21 cellular contexts compared by ENCODE assay signal in genomic region chr13:38462605-38463004, GRCh38.
A peak's percentile ranks its signal among the peaks of the same experiment; 100 is the strongest.
DNase-seq lines count a peak whose midpoint lies in the region; ATAC-seq lines count a peak whose summit lies in the region.
"Had no signal": no experiment of that assay in that cellular context is flagged by ENCODE, and none has a peak within 500 bp of the region (broad histone marks: within the 10 kb centered on the region; RNA-seq: fewer than 3 reads in every experiment).

No MANE protein-coding gene starts in this region.

- no peak overlapping the region for H3K4me3 Mint-ChIP-seq in stimulated activated naive CD8-positive, alpha-beta T cell treated with anti-CD3 and anti-CD28 coated beads, Interleukin-15, amount 100 ng/mL, for 72 hours
- H3K4me3 Mint-ChIP-seq: HFFc6 had no signal

- H3K27ac Mint-ChIP-seq in stimulated activated naive CD8-positive, alpha-beta T cell treated with anti-CD3 and anti-CD28 coated beads, Interleukin-15, amount 100 ng/mL, for 72 hours, result no peak overlapping the region
- H3K27ac Mint-ChIP-seq: HFFc6 had no signal

- H3K27me3 Mint-ChIP-seq in stimulated activated naive CD8-positive, alpha-beta T cell treated with anti-CD3 and anti-CD28 coated beads, Interleukin-15, amount 100 ng/mL, for 72 hours, result peaks cover 10% of the 10 kb centered on the region

- H3K9me3 Mint-ChIP-seq in stimulated activated naive CD8-positive, alpha-beta T cell treated with anti-CD3 and anti-CD28 coated beads, Interleukin-15, amount 100 ng/mL, for 72 hours, result peaks cover 0 to 26% of the 10 kb centered on the region in 2 donors

- peaks cover 5% of the 10 kb centered on the region for H3K4me1 Mint-ChIP-seq in stimulated activated naive CD8-positive, alpha-beta T cell treated with anti-CD3 and anti-CD28 coated beads, Interleukin-15, amount 100 ng/mL, for 72 hours

- ATAC-seq in GM18511 (IDR thresholded peaks at IDR 0.05; ENCODE audit: unreplicated experiment) (peak; percentile 65), GM21390 (IDR thresholded peaks at IDR 0.05; ENCODE audit: unreplicated experiment) (peak; percentile 74), HG03442 (IDR thresholded peaks at IDR 0.05; ENCODE audit: unreplicated experiment) (peak; percentile 53)
- peak; percentile 57 for ATAC-seq in stimulated activated naive CD8-positive, alpha-beta T cell treated with anti-CD3 and anti-CD28 coated beads, Interleukin-15, amount 100 ng/mL, for 72 hours
- ATAC-seq: HepG2, PC-3, SK-N-SH treated with all-trans-retinoic acid at 6 μM for 48 hours had no signal

- no peak for DNase-seq in stimulated activated naive CD8-positive, alpha-beta T cell treated with anti-CD3 and anti-CD28 coated beads, Interleukin-15, amount 100 ng/mL, for 72 hours
- DNase-seq in SKM-1 treated with dmso at 0.1 percent for 144 hours (lab: John Stamatoyannopoulos, UW; ENCODE audit: unreplicated experiment), result no peak
- no peak for DNase-seq in inferior parietal cortex (ENCODE audit: extremely low spot score)
- no peak for DNase-seq in stimulated activated CD4-positive, alpha-beta T cell treated with anti-CD3 and anti-CD28 coated beads, Interleukin-2, amount 100 ng/mL, for 48 hours
- DNase-seq: AML-193, H7, HFFc6, KBM-7, NCI-H1105 treated with DMSO at 0.1 percent for 48 hours, NCI-H1694, NCI-H2107, NCI-H510A treated with DMSO at 0.1 percent for 48 hours, NCI-H774, PC-3, SIG-M5, T-helper 9 cell had no signal
